18 cellular contexts compared by ENCODE assay signal in the genomic region with DNA sequence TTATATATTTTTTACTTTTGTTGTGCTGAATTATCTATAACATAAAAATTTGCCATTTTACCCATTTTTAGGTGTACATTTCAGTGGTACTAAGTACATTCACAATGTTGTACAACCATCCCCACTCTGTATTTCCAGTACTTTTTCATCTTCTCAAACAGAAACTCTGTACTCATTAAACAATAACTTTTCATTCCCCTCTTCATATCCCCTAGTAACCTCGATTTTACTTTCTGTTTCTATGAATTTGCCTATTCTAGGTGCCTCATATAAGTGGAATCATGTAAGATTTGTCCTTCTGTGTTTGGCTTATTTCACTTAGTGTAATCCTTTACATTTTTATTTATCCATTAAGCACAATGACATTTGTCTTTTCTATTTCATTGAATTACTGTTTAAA. TPM values are rescaled to one million over a fixed set of nuclear protein-coding genes. Genes with fewer than 3 reads are reported as not detected.
DNase-seq lines count a peak whose midpoint lies in the region; ATAC-seq and TF ChIP-seq lines count a peak whose summit lies in the region.
"Had no signal": no experiment of that assay in that cellular context is flagged by ENCODE, and none has a peak within 500 bp of the region (broad histone marks: within the 10 kb centered on the region; RNA-seq: fewer than 3 reads in every experiment).

No MANE protein-coding gene starts in this region.

- WGBS in upper lobe of left lung, 2 donors = 63% methylated on average over 1 of the region's 1 CpG
- 67 to 83% methylated on average over 1 of the region's 1 CpG for WGBS in gastroesophageal sphincter (ENCODE audit: low coverage in 1 of 2), 2 donors

- H3K4me1 ChIP-seq in upper lobe of left lung = no peaks in the 10 kb centered on the region
- H3K4me1 ChIP-seq in gastroesophageal sphincter = no peaks in the 10 kb centered on the region
- H3K4me1 ChIP-seq: left ventricle myocardium inferior, suprapubic skin had no signal

- H3K4me3 ChIP-seq in upper lobe of left lung = no peak overlapping the region
- no peak overlapping the region for H3K4me3 ChIP-seq in gastroesophageal sphincter
- H3K4me3 ChIP-seq: left ventricle myocardium inferior, suprapubic skin had no signal

- H3K9me3 ChIP-seq in upper lobe of left lung = no peaks in the 10 kb centered on the region
- peaks cover 0 to 4% (median 0%) of the 10 kb centered on the region in 3 donors for H3K9me3 ChIP-seq in gastroesophageal sphincter
- H3K9me3 ChIP-seq: suprapubic skin had no signal

- no peak for DNase-seq in upper lobe of left lung
- DNase-seq in NOMO-1 treated with DMSO at 0.1 percent for 48 hours (lab: John Stamatoyannopoulos, UW; ENCODE audit: unreplicated experiment) = no peak
- no peak for DNase-seq in DMS79 (lab: John Stamatoyannopoulos, UW)
- DNase-seq: activated CD4-positive, alpha-beta T cell treated with anti-CD3 and anti-CD28 coated beads for 1 hour; activated naive CD8-positive, alpha-beta T cell treated with anti-CD3 and anti-CD28 coated beads, Interleukin-2, amount 10 ng/mL, durations not matched to agents 7 days and 5 days; effector memory CD8-positive, alpha-beta T cell; GF-D8; left ventricle myocardium inferior; NCI-H1694 treated with DMSO at 0.1 percent for 48 hours; NCI-H526; stimulated activated CD4-positive, alpha-beta T cell treated with anti-CD3 and anti-CD28 coated beads, Interleukin-15, amount 100 ng/mL, for 24 hours had no signal

- ATAC-seq in GM18858 (IDR thresholded peaks at IDR 0.05; ENCODE audit: unreplicated experiment) (peak; percentile 58), GM21390 (IDR thresholded peaks at IDR 0.05; ENCODE audit: unreplicated experiment) (peak; percentile 78), HG02970 (IDR thresholded peaks at IDR 0.05; ENCODE audit: low FRiP score, unreplicated experiment) (peak; percentile 80), HG03521 (IDR thresholded peaks at IDR 0.05; ENCODE audit: unreplicated experiment) (peak; percentile 72), upper lobe of left lung (ENCODE audit: low FRiP score in 2 of 2) (no peak), gastroesophageal sphincter (no peak)
- ATAC-seq: effector memory CD8-positive, alpha-beta T cell had no signal

- TF ChIP-seq CTCF in upper lobe of left lung (IDR thresholded peaks at IDR 0.05) = no peak
- no peak for TF ChIP-seq CTCF in gastroesophageal sphincter (IDR thresholded peaks at IDR 0.05)

- no peaks in the 10 kb centered on the region for H3K36me3 ChIP-seq in upper lobe of left lung
- no peaks in the 10 kb centered on the region for H3K36me3 ChIP-seq in gastroesophageal sphincter
- H3K36me3 ChIP-seq: left ventricle myocardium inferior, suprapubic skin had no signal

- H3K27me3 ChIP-seq in upper lobe of left lung = no peaks in the 10 kb centered on the region
- H3K27me3 ChIP-seq in gastroesophageal sphincter = no peaks in the 10 kb centered on the region
- H3K27me3 ChIP-seq: suprapubic skin had no signal

- TF ChIP-seq EP300 in upper lobe of left lung (IDR thresholded peaks at IDR 0.05) = no peak
- TF ChIP-seq EP300 in gastroesophageal sphincter (IDR thresholded peaks at IDR 0.05) = no peak

- H3K27ac ChIP-seq in upper lobe of left lung (no peak overlapping the region), gastroesophageal sphincter (no peak overlapping the region)
- H3K27ac ChIP-seq: left ventricle myocardium inferior, RWPE1, suprapubic skin had no signal

- TF ChIP-seq POLR2A in upper lobe of left lung (IDR thresholded peaks at IDR 0.05) = no peak
- no peak for TF ChIP-seq POLR2A in gastroesophageal sphincter (IDR thresholded peaks at IDR 0.05)

RNA-seq across cellular contexts. Expression of gene GTF2A1L, which starts 51.3 kb away (rescaled TPM):
- total RNA-seq in upper lobe of left lung (1 to 10 TPM in 1 of 6 donors, under 1 TPM in 2, not detected in 3; 0.61 to 1.1 (median 0.89) TPM), gastroesophageal sphincter (10 to 100 TPM; 14.1 to 32.2 (median 22.1) TPM)
- total RNA-seq: activated naive CD8-positive, alpha-beta T cell treated with anti-CD3 and anti-CD28 coated beads, Interleukin-2, amount 10 ng/mL, durations not matched to agents 7 days and 5 days; left ventricle myocardium inferior had no signal

Comparison
In these comparisons a context has a peak if more than half of its experiments do, and no peak if none do; other contexts are left out.
1. ATAC-seq: peak in GM18858 (single experiment), GM21390 (single experiment), HG02970 (single experiment) and HG03521 (single experiment); none in upper lobe of left lung (0 of 2) and gastroesophageal sphincter (single experiment).
2. RNA of gene GTF2A1L, which starts 51.3 kb away (total RNA-seq): 14.1 to 32.2 TPM in gastroesophageal sphincter; 0.61 to 1.1 TPM in upper lobe of left lung; every median in the first group is over 4 times any median in the second.